Comparison of ENCODE assay signal across 11 cellular contexts in the genomic region with DNA sequence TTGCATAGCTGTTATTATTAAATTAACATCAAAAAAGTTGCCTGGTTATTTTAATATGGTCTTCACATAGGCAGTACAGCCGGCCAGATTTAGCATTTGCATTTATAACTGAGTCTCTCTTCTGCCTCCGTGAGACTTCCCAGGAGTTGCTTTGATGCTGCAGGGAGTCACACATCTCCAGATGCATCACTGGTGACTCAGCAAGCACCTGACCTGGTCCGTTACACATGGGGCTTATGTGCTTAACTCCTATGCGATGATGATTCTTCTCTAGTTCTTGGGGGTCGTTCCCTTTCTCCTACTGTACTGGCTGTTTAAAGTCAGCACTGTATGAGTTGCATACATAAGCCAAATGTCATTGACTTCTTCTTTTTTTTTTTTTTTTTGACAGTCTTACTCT. TPM values are rescaled to one million over a fixed set of nuclear protein-coding genes. Genes with fewer than 3 reads are reported as not detected.
DNase-seq lines count a peak whose midpoint lies in the region; ATAC-seq and TF ChIP-seq lines count a peak whose summit lies in the region.
"Had no signal": no experiment of that assay in that cellular context is flagged by ENCODE, and none has a peak within 500 bp of the region (broad histone marks: within the 10 kb centered on the region; RNA-seq: fewer than 3 reads in every experiment).

No MANE protein-coding gene starts in this region.

- no peaks in the 10 kb centered on the region for H3K4me1 Mint-ChIP-seq in effector memory CD8-positive, alpha-beta T cell (ENCODE audit: low read depth in 2 of 2)
- H3K4me1 Mint-ChIP-seq: immature natural killer cell had no signal

- TF ChIP-seq CTCF in foreskin fibroblast (IDR thresholded peaks at IDR 0.05; ENCODE audit: low read depth, low read length) (no peak), body of pancreas (IDR thresholded peaks at IDR 0.05) (no peak)

- H3K27me3 Mint-ChIP-seq in effector memory CD8-positive, alpha-beta T cell: peaks cover 28 to 49% of the 10 kb centered on the region in 2 donors

- H3K36me3 ChIP-seq in body of pancreas (replicated peaks in 1 of 2; ENCODE audit: insufficient read depth in 1 of 2, low read depth in 2 of 2): no peaks in the 10 kb centered on the region
- H3K36me3 ChIP-seq: BLaER1 had no signal

- H3K9me3 ChIP-seq in body of pancreas: no peaks in the 10 kb centered on the region
- H3K9me3 ChIP-seq: BLaER1 had no signal

- H3K4me3 Mint-ChIP-seq in effector memory CD8-positive, alpha-beta T cell: no peak overlapping the region
- H3K4me3 Mint-ChIP-seq: dendritic cell treated with granulocyte-macrophage colony-stimulating factor and Interleukin-4, amounts not matched to agents 40 ng/mL and 50 ng/mL, for 4 days; immature natural killer cell had no signal

- ATAC-seq in effector memory CD8-positive, alpha-beta T cell (replicated peaks): no peak
- ATAC-seq in body of pancreas: no peak

- TF ChIP-seq POLR2A in body of pancreas (IDR thresholded peaks at IDR 0.05): no peak

- WGBS in body of pancreas, 2 donors: 62 to 69% methylated on average over 5 of the region's 5 CpGs

- no peaks in the 10 kb centered on the region for H3K9me3 Mint-ChIP-seq in effector memory CD8-positive, alpha-beta T cell
- H3K9me3 Mint-ChIP-seq: dendritic cell treated with granulocyte-macrophage colony-stimulating factor and Interleukin-4, amounts not matched to agents 40 ng/mL and 50 ng/mL, for 4 days; immature natural killer cell had no signal

- intact Hi-C loops in body of pancreas (cut with DNase I): no loop called here

- H3K27ac Mint-ChIP-seq in effector memory CD8-positive, alpha-beta T cell: no peak overlapping the region
- H3K27ac Mint-ChIP-seq: dendritic cell treated with granulocyte-macrophage colony-stimulating factor and Interleukin-4, amounts not matched to agents 40 ng/mL and 50 ng/mL, for 4 days; immature natural killer cell had no signal

- peak; percentile 12 for DNase-seq in stimulated activated CD4-positive, alpha-beta T cell treated with anti-CD3 and anti-CD28 coated beads, Interleukin-15, amount 100 ng/mL, for 24 hours
- no peak for DNase-seq in stimulated activated CD4-positive, alpha-beta T cell treated with anti-CD3 and anti-CD28 coated beads, Interleukin-4, amount 100 ng/mL, for 1 hour
- DNase-seq in T1000 (lab: John Stamatoyannopoulos, UW) (peak; percentile 15), foreskin fibroblast (peak; percentile 83 to 86), cerebellum (ENCODE audit: low spot score) (no peak), body of pancreas (no peak), C1 segment of cervical spinal cord (lab: John Stamatoyannopoulos, UW) (no peak)
- no peak for DNase-seq in effector memory CD8-positive, alpha-beta T cell
- DNase-seq: immature natural killer cell had no signal

- no peaks in the 10 kb centered on the region for H3K36me3 Mint-ChIP-seq in effector memory CD8-positive, alpha-beta T cell (ENCODE audit: insufficient read depth)
- H3K36me3 Mint-ChIP-seq: immature natural killer cell had no signal

- no peaks in the 10 kb centered on the region for H3K27me3 ChIP-seq in body of pancreas
- H3K27me3 ChIP-seq: BLaER1 had no signal

- no peak overlapping the region for H3K27ac ChIP-seq in body of pancreas
- H3K27ac ChIP-seq: BLaER1 had no signal

- peaks cover 3% of the 10 kb centered on the region for H3K4me1 ChIP-seq in body of pancreas
- H3K4me1 ChIP-seq: BLaER1 had no signal

- H3K4me3 ChIP-seq in foreskin fibroblast (ENCODE audit: low read depth in 1 of 2, low read length in 2 of 2) (no peak overlapping the region), body of pancreas (no peak overlapping the region)
- H3K4me3 ChIP-seq: BLaER1 had no signal

RNA-seq across cellular contexts. Expression of gene AKR1E2, which starts 13.1 kb away (rescaled TPM):
- 26.3 TPM for total RNA-seq in cerebellum
- total RNA-seq in body of pancreas: 10 to 100 TPM in 1 of 2 donors, under 1 TPM in 1; 0.26 to 14.5 TPM

Comparison
In these comparisons a context has a peak if more than half of its experiments do, and no peak if none do; other contexts are left out.
1. DNase-seq: peak in stimulated activated CD4-positive, alpha-beta T cell treated with anti-CD3 and anti-CD28 coated beads, Interleukin-15, amount 100 ng/mL, for 24 hours (single experiment), T1000 (single experiment) and foreskin fibroblast (2 of 2); none in stimulated activated CD4-positive, alpha-beta T cell treated with anti-CD3 and anti-CD28 coated beads, Interleukin-4, amount 100 ng/mL, for 1 hour (single experiment), effector memory CD8-positive, alpha-beta T cell (0 of 3), cerebellum (single experiment), body of pancreas (0 of 4) and C1 segment of cervical spinal cord (0 of 14).